Comparison of ENCODE assay signal across 14 cellular contexts in genomic region chr4:127506283-127506682, GRCh38.
"Had no signal": no experiment of that assay in that cellular context is flagged by ENCODE, and none has a peak within 500 bp of the region (broad histone marks: within the 10 kb centered on the region; RNA-seq: fewer than 3 reads in every experiment).

No MANE protein-coding gene starts in this region.

- FAIRE-seq: pancreas had no signal

- DNase-seq: activated naive CD4-positive, alpha-beta T cell treated with anti-CD3 and anti-CD28 coated beads, Interleukin-2, amount 50 U/mL, for 16 hours; adrenal gland; central memory CD4-positive, alpha-beta T cell; cortex of kidney; effector CD8-positive, alpha-beta T cell; gastrocnemius medialis; islet precursor cell; left lung; mesendoderm; pancreas; retina; thyroid gland; uterus had no signal

- H3K27ac Mint-ChIP-seq: activated T-helper 2 cell treated with anti-CD3 and anti-CD28 coated beads, Interferon-gamma antibody, Interleukin-2, Interleukin-4, amounts not matched to agents 10 μg/mL and 5 μg/mL and 100 μg/mL, durations not matched to agents 14 hours and 24 hours and 36 hours had no signal

- H3K9me3 Mint-ChIP-seq: activated T-helper 2 cell treated with anti-CD3 and anti-CD28 coated beads, Interferon-gamma antibody, Interleukin-2, Interleukin-4, amounts not matched to agents 10 μg/mL and 5 μg/mL and 100 μg/mL, durations not matched to agents 14 hours and 24 hours and 36 hours had no signal

- ATAC-seq: gastrocnemius medialis, left lung, pancreas had no signal
